15 cellular contexts compared by ENCODE assay signal in genomic region chrX:68938244-68939004, GRCh38.
DNase-seq lines count a peak whose midpoint lies in the region; ATAC-seq, FAIRE-seq and TF ChIP-seq lines count a peak whose summit lies in the region.
"Had no signal": no experiment of that assay in that cellular context is flagged by ENCODE, and none has a peak within 500 bp of the region (broad histone marks: within the 10 kb centered on the region; RNA-seq: fewer than 3 reads in every experiment).

No MANE protein-coding gene starts in this region.

- H3K36me3 ChIP-seq in ACC112 (ENCODE audit: insufficient read depth, low read length) (no peaks in the 10 kb centered on the region), KMS-11 (ENCODE audit: insufficient read depth) (no peaks in the 10 kb centered on the region), H1 (ENCODE audit: control insufficient read depth in 2 of 4, insufficient read depth in 4 of 4, low read length in 3 of 4) (no peaks in the 10 kb centered on the region), left lung (no peaks in the 10 kb centered on the region), WERI-Rb-1 (no peaks in the 10 kb centered on the region)
- H3K36me3 ChIP-seq: tibial artery had no signal

- no peak overlapping the region for H3K18ac ChIP-seq in H1 (ENCODE audit: extremely low read depth, low read length)

- no peaks in the 10 kb centered on the region for H3K27me3 ChIP-seq in ACC112 (ENCODE audit: insufficient read depth, low read length)
- no peaks in the 10 kb centered on the region for H3K27me3 ChIP-seq in KMS-11 (ENCODE audit: insufficient read depth, low read depth)
- no peaks in the 10 kb centered on the region for H3K27me3 ChIP-seq in H1 (replicated peaks in 1 of 4; ENCODE audit: control insufficient read depth in 3 of 4, extremely low read depth in 1 of 4, insufficient read depth in 3 of 4, low read length in 3 of 4)
- no peaks in the 10 kb centered on the region for H3K27me3 ChIP-seq in left lung
- no peaks in the 10 kb centered on the region for H3K27me3 ChIP-seq in WERI-Rb-1 (ENCODE audit: insufficient read depth, low read depth, severe bottlenecking)
- H3K27me3 ChIP-seq: tibial artery had no signal

- no peak overlapping the region for H2BK15ac ChIP-seq in H1 (ENCODE audit: low read length)

- intact Hi-C loops in left lung (cut with DNase I), result loop anchor here in 1 of 2 donors (10.0 kb wide), 1 partner anchor 56 kb away; no protein-coding TSS in a partner anchor

- no peak overlapping the region for H3K27ac Mint-ChIP-seq in glutamatergic neuron (ENCODE audit: unreplicated experiment)
- H3K27ac Mint-ChIP-seq: activated naive CD8-positive, alpha-beta T cell treated with anti-CD3 and anti-CD28 coated beads for 36 hours had no signal

- peak overlapping the region; percentile 35 for H3K27ac ChIP-seq in ACC112 (ENCODE audit: low read depth, low read length)
- no peak overlapping the region for H3K27ac ChIP-seq in KMS-11
- H3K27ac ChIP-seq in H1 (ENCODE audit: low read depth, low read length), result no peak overlapping the region; the same call in 1 of the 2 replicates
- H3K27ac ChIP-seq in left lung, result peak overlapping the region in 1 of 2 donors; percentile 18
- H3K27ac ChIP-seq in WERI-Rb-1, result no peak overlapping the region
- H3K27ac ChIP-seq: tibial artery had no signal

- TF ChIP-seq CTCF in KMS-11 (conservative IDR thresholded peaks at IDR 0.05; ENCODE audit: low read depth, low read length), result no peak
- no peak for TF ChIP-seq CTCF in H1 (IDR thresholded peaks at IDR 0.05; ENCODE audit: control extremely low read depth in 1 of 3, insufficient read depth in 1 of 3, low read depth in 1 of 3, low read length in 3 of 3)
- TF ChIP-seq CTCF in left lung (IDR thresholded peaks at IDR 0.05), result no peak
- TF ChIP-seq CTCF in WERI-Rb-1 (IDR thresholded peaks at IDR 0.05; ENCODE audit: low read depth, low read length), result no peak
- no peak for TF ChIP-seq CTCF in glutamatergic neuron (IDR thresholded peaks at IDR 0.05; ENCODE audit: partially characterized antibody, unreplicated experiment)

- H3K23ac ChIP-seq in H1 (ENCODE audit: insufficient read length), result no peak overlapping the region

- H4K91ac ChIP-seq in H1 (replicated peaks; ENCODE audit: insufficient read length, low read length), result no peak overlapping the region

- H2BK12ac ChIP-seq in H1 (ENCODE audit: low read depth, low read length), result no peak overlapping the region

- H3K27me3 Mint-ChIP-seq in glutamatergic neuron (ENCODE audit: unreplicated experiment), result peaks cover 4% of the 10 kb centered on the region
- H3K27me3 Mint-ChIP-seq: activated naive CD8-positive, alpha-beta T cell treated with anti-CD3 and anti-CD28 coated beads for 36 hours had no signal

- no peak overlapping the region for H3K4ac ChIP-seq in H1 (replicated peaks; ENCODE audit: insufficient read length, low read depth, low read length)

- FAIRE-seq in H1 (lab: Jason Lieb, UNC), result peak; percentile 78
- FAIRE-seq: RCC 7860 had no signal

- POLR2A ChIA-PET in H1 (lab: Charles Lee; ENCODE audit: partially characterized antibody), result no interaction called here

- H3K4me1 Mint-ChIP-seq in glutamatergic neuron (ENCODE audit: low read depth, unreplicated experiment), result no peaks in the 10 kb centered on the region

- H3K9me3 ChIP-seq in H1 (ENCODE audit: insufficient read depth in 2 of 2, low read depth in 1 of 2, low read length in 1 of 2), result no peaks in the 10 kb centered on the region
- no peaks in the 10 kb centered on the region for H3K9me3 ChIP-seq in left lung
- no peaks in the 10 kb centered on the region for H3K9me3 ChIP-seq in WERI-Rb-1 (ENCODE audit: severe bottlenecking)
- H3K9me3 ChIP-seq: tibial artery had no signal

- peaks cover 44% of the 10 kb centered on the region for H3K4me1 ChIP-seq in ACC112 (ENCODE audit: control insufficient read depth, insufficient read depth, low read length, unreplicated experiment)
- H3K4me1 ChIP-seq in KMS-11 (ENCODE audit: low read depth, poor library complexity, severe bottlenecking), result peaks cover 18% of the 10 kb centered on the region
- H3K4me1 ChIP-seq in H1 (replicated peaks in 1 of 4; ENCODE audit: control insufficient read depth in 3 of 4, insufficient read depth in 4 of 4, low read length in 3 of 4), result 0 out of 7 replicates have a peak, but pooled peaks cover 0 to 5% (median 2%) of the 10 kb centered on the region in 4 experiments
- H3K4me1 ChIP-seq in left lung, result no peaks in the 10 kb centered on the region

- H3K9me3 Mint-ChIP-seq in glutamatergic neuron (ENCODE audit: unreplicated experiment), result no peaks in the 10 kb centered on the region
- H3K9me3 Mint-ChIP-seq: activated naive CD8-positive, alpha-beta T cell treated with anti-CD3 and anti-CD28 coated beads for 36 hours had no signal

- no peak for TF ChIP-seq EP300 in H1 (IDR thresholded peaks at IDR 0.05; ENCODE audit: borderline replicate concordance in 1 of 2, low read depth in 2 of 2, low read length in 2 of 2)

- no peak overlapping the region for H2AFZ ChIP-seq in ACC112 (ENCODE audit: low read length, unreplicated experiment)
- no peak overlapping the region for H2AFZ ChIP-seq in KMS-11 (ENCODE audit: low read depth)
- H2AFZ ChIP-seq in H1 (ENCODE audit: low read length), result no peak overlapping the region

- CTCF ChIA-PET in H1 (lab: Charles Lee; ENCODE audit: partially characterized antibody), result interaction anchor here (0.9 kb wide), 2 partner anchors 11 to 173 kb away, joined by 3 read pairs; no protein-coding TSS in a partner anchor

- H2AK5ac ChIP-seq in H1 (ENCODE audit: low read depth, low read length), result no peak overlapping the region

- H2BK120ac ChIP-seq in H1 (replicated peaks; ENCODE audit: low read depth, low read length), result no peak overlapping the region

- peak; percentile 7 for ATAC-seq in left lung

- H3K4me3 ChIP-seq in ACC112 (ENCODE audit: low read depth, low read length) (no peak overlapping the region), KMS-11 (IDR thresholded peaks at IDR 0.05; ENCODE audit: insufficient read depth, low read depth, low read length) (no peak overlapping the region), H1 (ENCODE audit: extremely low read depth in 1 of 4, insufficient read depth in 2 of 4, low read depth in 3 of 4, low read length in 4 of 4) (no peak overlapping the region), left lung (no peak overlapping the region), WERI-Rb-1 (ENCODE audit: low read depth, low read length) (no peak overlapping the region)
- H3K4me3 ChIP-seq: tibial artery had no signal

- no peak for TF ChIP-seq POLR2A in H1 (IDR thresholded peaks at IDR 0.05; ENCODE audit: control extremely low read depth in 1 of 2, low read depth in 2 of 2, low read length in 2 of 2)

- peak overlapping the region; percentile 33; the same call in 1 of the 2 replicates for H3K4me2 ChIP-seq in KMS-11
- H3K4me2 ChIP-seq in H1 (ENCODE audit: insufficient read depth in 1 of 2, low read depth in 2 of 2, low read length in 2 of 2), result no peak overlapping the region

- no peaks in the 10 kb centered on the region for H3K36me3 Mint-ChIP-seq in glutamatergic neuron (ENCODE audit: unreplicated experiment)
- H3K36me3 Mint-ChIP-seq: activated naive CD8-positive, alpha-beta T cell treated with anti-CD3 and anti-CD28 coated beads for 36 hours had no signal

- H4K8ac ChIP-seq in H1 (ENCODE audit: extremely low read depth, insufficient read depth, low read length), result no peak overlapping the region

- H3K79me1 ChIP-seq in H1 (ENCODE audit: low read depth, low read length), result no peaks in the 10 kb centered on the region; the same call in 1 of the 2 replicates

- no peak overlapping the region for H3K4me3 Mint-ChIP-seq in glutamatergic neuron (ENCODE audit: unreplicated experiment)
- H3K4me3 Mint-ChIP-seq: activated naive CD8-positive, alpha-beta T cell treated with anti-CD3 and anti-CD28 coated beads for 36 hours had no signal

- H3K9ac ChIP-seq in KMS-11 (no peak overlapping the region), H1 (replicated peaks in 1 of 4; ENCODE audit: extremely low read depth in 1 of 4, low read depth in 3 of 4, low read length in 3 of 4) (no peak overlapping the region)

- H4K5ac ChIP-seq in H1 (ENCODE audit: insufficient read length, low read depth, low read length), result no peak overlapping the region

- DNase-seq in H1 (ENCODE audit: low read depth in 1 of 2, low spot score in 2 of 2), result peak in 1 of 2 experiments; percentile 30
- no peak for DNase-seq in left lung
- no peak for DNase-seq in WERI-Rb-1
- no peak for DNase-seq in activated CD4-positive, alpha-beta T cell treated with anti-CD3 and anti-CD28 coated beads, Interleukin-2, amount 50 U/mL, for 4 hours
- DNase-seq in mucosa of gallbladder (ENCODE audit: low spot score), result no peak
- DNase-seq in glutamatergic neuron, result no peak
- DNase-seq: activated naive CD8-positive, alpha-beta T cell treated with anti-CD3 and anti-CD28 coated beads for 36 hours; effector CD8-positive, alpha-beta T cell; hippocampal formation; NCI-H446 treated with DMSO at 0.1 percent for 48 hours; T-helper 9 cell had no signal

- H4K20me1 ChIP-seq in KMS-11 (ENCODE audit: insufficient read depth) (no peaks in the 10 kb centered on the region), H1 (replicated peaks in 1 of 2; ENCODE audit: control insufficient read depth in 1 of 2, insufficient read depth in 2 of 2, low read length in 2 of 2) (no peaks in the 10 kb centered on the region)

- H2BK5ac ChIP-seq in H1 (ENCODE audit: low read depth, low read length), result no peak overlapping the region

- no peak for TF ChIP-seq RAD21 in H1 (IDR thresholded peaks at IDR 0.05 in 1 of 2, conservative IDR thresholded peaks at IDR 0.05 in 1 of 2; ENCODE audit: low read depth in 2 of 2, low read length in 2 of 2)

- no peak overlapping the region for H3K14ac ChIP-seq in H1 (ENCODE audit: insufficient read length)

- no peak overlapping the region for H2BK20ac ChIP-seq in H1 (ENCODE audit: low read length)

- H3K79me2 ChIP-seq in ACC112 (ENCODE audit: control insufficient read depth, insufficient read depth, low read length, unreplicated experiment) (no peaks in the 10 kb centered on the region), KMS-11 (ENCODE audit: insufficient read depth, low read depth) (no peaks in the 10 kb centered on the region), H1 (ENCODE audit: control insufficient read depth in 1 of 2, insufficient read depth in 2 of 2, low read length in 2 of 2) (no peaks in the 10 kb centered on the region)

- 81% methylated on average over 2 of the region's 4 CpGs; no CpG with 5 or more reads in 1 of the 2 experiments for WGBS in H1 (ENCODE audit: extremely low coverage in 1 of 2, insufficient coverage in 1 of 2, insufficient read length in 1 of 2, insufficient replicate concordance in 2 of 2, low coverage in 1 of 2, low lambda C conversion rate in 2 of 2, missing lambda C conversion rate in 1 of 2), 2 experiments

- no peak overlapping the region for H3K56ac ChIP-seq in H1 (replicated peaks; ENCODE audit: insufficient read length, low read depth, low read length)

- H3K23me2 ChIP-seq in H1 (ENCODE audit: low read depth, low read length), result peaks cover 3% of the 10 kb centered on the region; the same call in 1 of the 2 replicates

TF ChIP-seq in H1, 55 proteins besides CTCF, POLR2A, EP300 and RAD21:
- no peak for TF ChIP-seq POU5F1 (IDR thresholded peaks at IDR 0.05; ENCODE audit: low read depth, low read length)
- no peak for TF ChIP-seq CBX8 (IDR thresholded peaks at IDR 0.05; ENCODE audit: borderline replicate concordance, low read depth, low read length)
- peak; percentile 69 for TF ChIP-seq JUND (IDR thresholded peaks at IDR 0.05; ENCODE audit: low read length)
